Comparison of ENCODE assay signal across 8 cellular contexts in the genomic region with DNA sequence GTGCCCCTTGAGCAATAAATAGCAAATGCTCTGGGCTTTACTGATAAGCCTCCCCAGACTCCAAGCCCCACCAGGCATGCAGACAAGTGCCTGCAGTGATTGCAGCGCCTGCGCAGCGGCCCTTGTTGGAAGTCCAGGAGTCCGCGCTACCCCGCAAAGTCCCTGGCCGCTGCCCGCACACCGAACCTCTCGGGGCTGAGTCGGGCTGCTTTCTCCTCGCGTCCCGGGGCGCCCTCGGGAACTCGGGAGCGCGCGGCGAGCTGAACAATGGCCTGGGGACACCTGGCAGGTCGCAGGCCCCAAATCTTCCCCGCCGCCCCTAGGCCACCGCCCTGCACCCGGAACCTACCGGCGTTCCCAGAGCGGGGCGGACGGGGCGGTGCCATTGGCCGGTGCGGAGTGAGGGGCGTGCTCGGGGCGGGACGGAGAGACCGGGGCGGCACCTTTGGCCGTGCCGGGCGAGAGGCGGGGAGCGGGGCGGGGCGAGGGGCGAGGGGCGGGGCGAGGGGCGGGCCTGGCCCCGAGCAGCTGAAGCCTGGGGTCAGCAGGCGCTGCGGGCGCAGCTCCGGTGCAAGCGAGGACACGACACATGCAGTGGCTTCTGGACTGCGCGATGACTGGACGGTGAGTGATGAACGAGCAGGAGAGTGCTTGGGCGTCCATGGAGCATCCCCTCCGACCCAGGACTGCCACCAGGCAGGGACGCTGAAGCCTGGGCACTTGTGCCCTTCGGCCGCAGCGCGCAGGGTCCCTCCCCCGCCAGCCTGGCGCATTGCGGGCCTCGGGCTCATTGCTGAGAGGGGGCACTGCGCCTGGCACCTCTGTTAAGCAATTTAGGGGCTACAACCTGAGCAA. TPM values are rescaled to one million over a fixed set of nuclear protein-coding genes. Genes with fewer than 3 reads are reported as not detected.
A peak's percentile ranks its signal among the peaks of the same experiment; 100 is the strongest.
DNase-seq lines count a peak whose midpoint lies in the region; TF ChIP-seq lines count a peak whose summit lies in the region.

A gene with protein sequence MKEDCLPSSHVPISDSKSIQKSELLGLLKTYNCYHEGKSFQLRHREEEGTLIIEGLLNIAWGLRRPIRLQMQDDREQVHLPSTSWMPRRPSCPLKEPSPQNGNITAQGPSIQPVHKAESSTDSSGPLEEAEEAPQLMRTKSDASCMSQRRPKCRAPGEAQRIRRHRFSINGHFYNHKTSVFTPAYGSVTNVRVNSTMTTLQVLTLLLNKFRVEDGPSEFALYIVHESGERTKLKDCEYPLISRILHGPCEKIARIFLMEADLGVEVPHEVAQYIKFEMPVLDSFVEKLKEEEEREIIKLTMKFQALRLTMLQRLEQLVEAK (plus strand): TSS at position 560 of the 855 bp plus-strand sequence. CDS start 10,401 bp downstream, outside the sequence.

- intact Hi-C loops in testis (cut with DNase I; ENCODE audit: low total_unique reads): no loop called here

- in situ Hi-C loops in G401 (cut with HindIII; ENCODE audit: low sequenced_read_pairs): no loop called here

- H3K4me3 ChIP-seq in osteoblast (ENCODE audit: insufficient read depth, low read length) (peak within 1 kb of the TSS; percentile 89), testis (peak within 1 kb of the TSS; percentile 75 to 82)

- H4K20me1 ChIP-seq in osteoblast (ENCODE audit: insufficient read depth, low read length): no peaks in the 10 kb centered on the region

- DNase-seq in G401 (ENCODE audit: low spot score) (peak; percentile 93), H4 (ENCODE audit: low spot score) (peak; percentile 74), LoVo (ENCODE audit: low spot score) (peak; percentile 89), SK-N-DZ (ENCODE audit: low spot score) (peak; percentile 85), glomerular endothelial cell (ENCODE audit: extremely low read depth, low read depth, low spot score) (no peak), osteoblast (ENCODE audit: insufficient read length, low spot score, missing footprints) (peak; percentile 98), testis (peak; percentile 94)
- peak; percentile 94 for DNase-seq in activated naive CD4-positive, alpha-beta T cell treated with anti-CD3 and anti-CD28 coated beads, Interleukin-2, amount 50 U/mL, for 16 hours

- peak within 1 kb of the TSS; percentile 95 for H3K4me2 ChIP-seq in osteoblast (ENCODE audit: insufficient read depth, low read length)

- H3K9me3 ChIP-seq in osteoblast (ENCODE audit: low read depth, low read length) (no peaks in the 10 kb centered on the region), testis (no peaks in the 10 kb centered on the region)

- H3K27ac ChIP-seq in osteoblast (ENCODE audit: low read depth, low read length) (peak within 1 kb of the TSS; percentile 64), testis (peak within 1 kb of the TSS; percentile 78 to 83)

- H3K36me3 ChIP-seq in osteoblast (ENCODE audit: insufficient read depth, low read length) (peaks cover 7% of the 10 kb centered on the region), testis (ENCODE audit: low read depth, missing control alignments) (no peaks in the 10 kb centered on the region)

- TF ChIP-seq CTCF in osteoblast (IDR thresholded peaks at IDR 0.05; ENCODE audit: extremely low read depth, low read depth, low read length) (no peak), testis (IDR thresholded peaks at IDR 0.05) (no peak)

- H3K79me2 ChIP-seq in osteoblast (ENCODE audit: insufficient read depth, low read length): peaks cover 4% of the 10 kb centered on the region

- TF ChIP-seq POLR2A in testis (IDR thresholded peaks at IDR 0.05): no peak

- peak within 1 kb of the TSS; percentile 92 for H2AFZ ChIP-seq in osteoblast (ENCODE audit: low read length)

- H3K4me1 ChIP-seq in osteoblast (ENCODE audit: insufficient read depth, low read length) (peaks cover 23% of the 10 kb centered on the region), testis (peaks cover 34% of the 10 kb centered on the region)

- no peaks in the 10 kb centered on the region for H3K27me3 ChIP-seq in osteoblast (ENCODE audit: insufficient read depth, low read length)
- no peaks in the 10 kb centered on the region for H3K27me3 ChIP-seq in testis

- 0% methylated on average over 12 to 31 of the region's 74 CpGs for WGBS in testis, 2 donors

RNA-seq across cellular contexts. Expression of the gene that starts here (rescaled TPM):
- total RNA-seq in G401 (2014; rRNA removed; shearing (Covaris generic)): 0.98 and 1.5 TPM in 2 replicates
- total RNA-seq in H4 (2014; rRNA removed; shearing (Covaris generic)): 7.6 and 7.8 TPM in 2 replicates
- 4.0 and 4.5 TPM in 2 replicates for polyA plus RNA-seq in SK-N-DZ (2014; cell fraction: cytosol; rRNA removed)
- polyA plus RNA-seq in SK-N-DZ (2014; cell fraction: nucleus; rRNA removed): 9.5 and 13.3 TPM in 2 replicates
- total RNA-seq in glomerular endothelial cell (8.9 and 20.4 TPM in 2 replicates), osteoblast (2.9 and 4.0 TPM in 2 replicates), testis (10 to 100 TPM; 53.1 to 68.1 TPM)
- 28.2 TPM for polyA plus RNA-seq in testis (ENCODE audit: insufficient read depth, low read depth, low replicate concordance)
